In the genomic region with DNA sequence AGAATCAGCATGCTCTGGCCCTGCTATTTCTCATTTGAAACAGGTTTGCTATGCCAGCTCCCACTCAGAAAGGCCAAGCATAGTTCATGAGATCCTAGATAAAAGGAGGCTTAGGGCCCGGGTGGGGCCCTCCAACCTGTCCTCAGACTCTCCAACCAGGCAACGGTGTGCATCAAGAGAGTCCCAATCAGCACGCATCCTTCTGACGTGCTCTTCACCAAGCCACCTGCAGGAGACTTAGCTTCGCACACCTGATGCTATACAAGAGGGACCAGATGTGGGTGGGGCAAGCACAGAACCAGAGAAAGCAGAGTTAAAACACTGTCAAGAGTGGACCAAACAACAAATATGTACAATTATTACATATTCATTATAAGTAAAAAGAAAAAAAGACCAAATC, we compare ENCODE assay signal across 2 cellular contexts.
TF ChIP-seq lines count a peak whose summit lies in the region.

No MANE protein-coding gene starts in this region.

TF ChIP-seq in GM12878, 131 proteins besides CTCF, POLR2A, EP300 and RAD21:
- TF ChIP-seq NFIC (IDR thresholded peaks at IDR 0.05; ENCODE audit: low read depth, low read length) (no peak), POLR2AphosphoS2 (IDR thresholded peaks at IDR 0.05; ENCODE audit: low read depth, low read length) (no peak), BHLHE40 (IDR thresholded peaks at IDR 0.05; ENCODE audit: borderline replicate concordance in 1 of 2, low read depth in 2 of 2, low read length in 1 of 2) (no peak), CHD4 (IDR thresholded peaks at IDR 0.05) (no peak), YY1 (IDR thresholded peaks at IDR 0.05; ENCODE audit: low read depth, low read length) (no peak), JUNB (IDR thresholded peaks at IDR 0.05) (no peak), E4F1 (IDR thresholded peaks at IDR 0.05; ENCODE audit: borderline replicate concordance, partially characterized antibody) (no peak), NR2F1 (conservative IDR thresholded peaks at IDR 0.05) (no peak), BRCA1 (IDR thresholded peaks at IDR 0.05; ENCODE audit: low read depth, low read length) (no peak)
- TF ChIP-seq, protein P1, sequence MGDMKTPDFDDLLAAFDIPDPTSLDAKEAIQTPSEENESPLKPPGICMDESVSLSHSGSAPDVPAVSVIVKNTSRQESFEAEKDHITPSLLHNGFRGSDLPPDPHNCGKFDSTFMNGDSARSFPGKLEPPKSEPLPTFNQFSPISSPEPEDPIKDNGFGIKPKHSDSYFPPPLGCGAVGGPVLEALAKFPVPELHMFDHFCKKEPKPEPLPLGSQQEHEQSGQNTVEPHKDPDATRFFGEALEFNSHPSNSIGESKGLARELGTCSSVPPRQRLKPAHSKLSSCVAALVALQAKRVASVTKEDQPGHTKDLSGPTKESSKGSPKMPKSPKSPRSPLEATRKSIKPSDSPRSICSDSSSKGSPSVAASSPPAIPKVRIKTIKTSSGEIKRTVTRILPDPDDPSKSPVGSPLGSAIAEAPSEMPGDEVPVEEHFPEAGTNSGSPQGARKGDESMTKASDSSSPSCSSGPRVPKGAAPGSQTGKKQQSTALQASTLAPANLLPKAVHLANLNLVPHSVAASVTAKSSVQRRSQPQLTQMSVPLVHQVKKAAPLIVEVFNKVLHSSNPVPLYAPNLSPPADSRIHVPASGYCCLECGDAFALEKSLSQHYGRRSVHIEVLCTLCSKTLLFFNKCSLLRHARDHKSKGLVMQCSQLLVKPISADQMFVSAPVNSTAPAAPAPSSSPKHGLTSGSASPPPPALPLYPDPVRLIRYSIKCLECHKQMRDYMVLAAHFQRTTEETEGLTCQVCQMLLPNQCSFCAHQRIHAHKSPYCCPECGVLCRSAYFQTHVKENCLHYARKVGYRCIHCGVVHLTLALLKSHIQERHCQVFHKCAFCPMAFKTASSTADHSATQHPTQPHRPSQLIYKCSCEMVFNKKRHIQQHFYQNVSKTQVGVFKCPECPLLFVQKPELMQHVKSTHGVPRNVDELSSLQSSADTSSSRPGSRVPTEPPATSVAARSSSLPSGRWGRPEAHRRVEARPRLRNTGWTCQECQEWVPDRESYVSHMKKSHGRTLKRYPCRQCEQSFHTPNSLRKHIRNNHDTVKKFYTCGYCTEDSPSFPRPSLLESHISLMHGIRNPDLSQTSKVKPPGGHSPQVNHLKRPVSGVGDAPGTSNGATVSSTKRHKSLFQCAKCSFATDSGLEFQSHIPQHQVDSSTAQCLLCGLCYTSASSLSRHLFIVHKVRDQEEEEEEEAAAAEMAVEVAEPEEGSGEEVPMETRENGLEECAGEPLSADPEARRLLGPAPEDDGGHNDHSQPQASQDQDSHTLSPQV (IDR thresholded peaks at IDR 0.05), result no peak
- TF ChIP-seq, protein P2, sequence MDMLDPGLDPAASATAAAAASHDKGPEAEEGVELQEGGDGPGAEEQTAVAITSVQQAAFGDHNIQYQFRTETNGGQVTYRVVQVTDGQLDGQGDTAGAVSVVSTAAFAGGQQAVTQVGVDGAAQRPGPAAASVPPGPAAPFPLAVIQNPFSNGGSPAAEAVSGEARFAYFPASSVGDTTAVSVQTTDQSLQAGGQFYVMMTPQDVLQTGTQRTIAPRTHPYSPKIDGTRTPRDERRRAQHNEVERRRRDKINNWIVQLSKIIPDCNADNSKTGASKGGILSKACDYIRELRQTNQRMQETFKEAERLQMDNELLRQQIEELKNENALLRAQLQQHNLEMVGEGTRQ (IDR thresholded peaks at IDR 0.05; ENCODE audit: borderline replicate concordance, low read depth, low read length), result no peak

TF ChIP-seq in SK-N-SH, 30 proteins besides CTCF, POLR2A, EP300 and RAD21:
- TF ChIP-seq GATA2 (CRISPR knock-in tag; IDR thresholded peaks at IDR 0.05) (no peak), PBX3 (IDR thresholded peaks at IDR 0.05) (no peak), ELF1 (IDR thresholded peaks at IDR 0.05) (no peak), RXRA (IDR thresholded peaks at IDR 0.05; ENCODE audit: borderline replicate concordance, low read depth) (no peak), POLR2AphosphoS5 (IDR thresholded peaks at IDR 0.05; ENCODE audit: low read depth, low read length) (no peak), RFX5 (IDR thresholded peaks at IDR 0.05; ENCODE audit: low read length) (no peak), SIN3A (IDR thresholded peaks at IDR 0.05; ENCODE audit: borderline replicate concordance, low read depth, low read length) (no peak), USF1 (IDR thresholded peaks at IDR 0.05; ENCODE audit: borderline replicate concordance, low read depth) (no peak), YY1 (IDR thresholded peaks at IDR 0.05; ENCODE audit: low read depth) (no peak), CHD2 (IDR thresholded peaks at IDR 0.05; ENCODE audit: low read length, partially characterized antibody) (no peak), MAX (IDR thresholded peaks at IDR 0.05; ENCODE audit: low read depth) (no peak)
- TF ChIP-seq, protein P3, sequence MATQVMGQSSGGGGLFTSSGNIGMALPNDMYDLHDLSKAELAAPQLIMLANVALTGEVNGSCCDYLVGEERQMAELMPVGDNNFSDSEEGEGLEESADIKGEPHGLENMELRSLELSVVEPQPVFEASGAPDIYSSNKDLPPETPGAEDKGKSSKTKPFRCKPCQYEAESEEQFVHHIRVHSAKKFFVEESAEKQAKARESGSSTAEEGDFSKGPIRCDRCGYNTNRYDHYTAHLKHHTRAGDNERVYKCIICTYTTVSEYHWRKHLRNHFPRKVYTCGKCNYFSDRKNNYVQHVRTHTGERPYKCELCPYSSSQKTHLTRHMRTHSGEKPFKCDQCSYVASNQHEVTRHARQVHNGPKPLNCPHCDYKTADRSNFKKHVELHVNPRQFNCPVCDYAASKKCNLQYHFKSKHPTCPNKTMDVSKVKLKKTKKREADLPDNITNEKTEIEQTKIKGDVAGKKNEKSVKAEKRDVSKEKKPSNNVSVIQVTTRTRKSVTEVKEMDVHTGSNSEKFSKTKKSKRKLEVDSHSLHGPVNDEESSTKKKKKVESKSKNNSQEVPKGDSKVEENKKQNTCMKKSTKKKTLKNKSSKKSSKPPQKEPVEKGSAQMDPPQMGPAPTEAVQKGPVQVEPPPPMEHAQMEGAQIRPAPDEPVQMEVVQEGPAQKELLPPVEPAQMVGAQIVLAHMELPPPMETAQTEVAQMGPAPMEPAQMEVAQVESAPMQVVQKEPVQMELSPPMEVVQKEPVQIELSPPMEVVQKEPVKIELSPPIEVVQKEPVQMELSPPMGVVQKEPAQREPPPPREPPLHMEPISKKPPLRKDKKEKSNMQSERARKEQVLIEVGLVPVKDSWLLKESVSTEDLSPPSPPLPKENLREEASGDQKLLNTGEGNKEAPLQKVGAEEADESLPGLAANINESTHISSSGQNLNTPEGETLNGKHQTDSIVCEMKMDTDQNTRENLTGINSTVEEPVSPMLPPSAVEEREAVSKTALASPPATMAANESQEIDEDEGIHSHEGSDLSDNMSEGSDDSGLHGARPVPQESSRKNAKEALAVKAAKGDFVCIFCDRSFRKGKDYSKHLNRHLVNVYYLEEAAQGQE (IDR thresholded peaks at IDR 0.05; ENCODE audit: low read depth, low read length), result no peak
TF ChIP-seq in SK-N-SH: peak in this region for 0.
